Comparison of ENCODE assay signal across 11 cellular contexts in the genomic region with DNA sequence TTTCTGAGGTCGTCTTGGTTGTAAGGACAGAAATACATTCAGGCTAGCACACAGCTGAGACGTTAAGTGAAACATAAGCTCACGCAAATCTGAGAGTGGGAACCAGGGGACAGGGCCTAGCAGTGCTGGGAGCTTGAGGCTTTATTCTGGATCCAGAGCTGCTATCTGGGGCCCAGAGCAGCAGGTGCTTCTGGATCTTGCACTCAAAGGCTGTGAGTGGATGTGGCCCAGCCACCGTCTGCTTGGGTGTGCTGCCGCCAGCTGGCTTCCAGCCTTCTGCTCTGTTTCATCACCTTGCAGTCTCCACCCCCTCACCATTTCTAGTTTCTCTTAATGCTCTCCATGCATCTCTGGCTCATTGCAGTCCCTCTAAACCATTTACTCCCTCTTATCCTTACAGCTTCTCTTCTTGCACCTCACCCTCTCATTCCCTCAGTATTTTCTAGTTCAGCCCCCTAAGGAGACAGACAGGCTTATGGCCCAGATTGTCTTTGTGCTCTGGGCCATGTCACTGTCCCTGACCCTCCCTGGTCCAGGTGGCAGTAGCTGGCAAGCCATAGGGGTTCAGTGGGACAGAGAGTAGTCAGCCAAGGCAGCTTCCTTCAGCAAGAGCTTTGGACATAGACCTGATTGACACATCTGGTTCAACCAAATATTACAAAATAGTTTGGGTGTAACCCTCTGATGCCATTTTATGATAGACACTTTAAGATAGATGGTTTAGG. TPM values are rescaled to one million over a fixed set of nuclear protein-coding genes. Genes with fewer than 3 reads are reported as not detected.
DNase-seq lines count a peak whose midpoint lies in the region; ATAC-seq and TF ChIP-seq lines count a peak whose summit lies in the region.
"Had no signal": no experiment of that assay in that cellular context is flagged by ENCODE, and none has a peak within 500 bp of the region (broad histone marks: within the 10 kb centered on the region; RNA-seq: fewer than 3 reads in every experiment).

No MANE protein-coding gene starts in this region.

- DNase-seq in GM12864 (ENCODE audit: low read depth) (no peak), NCI-H446 treated with DMSO at 0.1 percent for 48 hours (lab: John Stamatoyannopoulos, UW) (peak; percentile 98), endodermal cell (peak; percentile 51), prostate gland (ENCODE audit: low spot score) (peak; percentile 8), GDM1 (lab: John Stamatoyannopoulos, UW) (no peak), suprapubic skin (ENCODE audit: low spot score in 2 of 2) (no peak)
- no peak for DNase-seq in activated CD4-positive, alpha-beta T cell treated with anti-CD3 and anti-CD28 coated beads, Interleukin-2, amount 50 U/mL, for 4 hours
- DNase-seq: right lobe of liver; stimulated activated naive CD8-positive, alpha-beta T cell treated with anti-CD3 and anti-CD28 coated beads, Interleukin-15, amount 100 ng/mL, for 72 hours had no signal

- no peaks in the 10 kb centered on the region for H3K36me3 Mint-ChIP-seq in endodermal cell (ENCODE audit: low read depth)

- peak overlapping the region; percentile 55 for H3K27ac ChIP-seq in endodermal cell (ENCODE audit: low read depth, low read length)
- H3K27ac ChIP-seq in prostate gland = no peak overlapping the region
- no peak overlapping the region for H3K27ac ChIP-seq in suprapubic skin
- H3K27ac ChIP-seq: HL-60, right lobe of liver had no signal

- H3K9ac ChIP-seq in endodermal cell (ENCODE audit: extremely low read depth, low read length, poor library complexity, severe bottlenecking) = no peak overlapping the region

- peak; percentile 7 for TF ChIP-seq CTCF in GM12864 (IDR thresholded peaks at IDR 0.05; ENCODE audit: low read depth, low read length, missing control alignments)
- no peak for TF ChIP-seq CTCF in endodermal cell (conservative IDR thresholded peaks at IDR 0.05)
- no peak for TF ChIP-seq CTCF in prostate gland (IDR thresholded peaks at IDR 0.05)
- TF ChIP-seq CTCF in suprapubic skin (IDR thresholded peaks at IDR 0.05) = no peak

- intact Hi-C loops in prostate gland (cut with DNase I) = no loop called here

- no peak for ATAC-seq in HG02798 (IDR thresholded peaks at IDR 0.05; ENCODE audit: poor library complexity, unreplicated experiment)
- ATAC-seq: stimulated activated naive CD8-positive, alpha-beta T cell treated with anti-CD3 and anti-CD28 coated beads, Interleukin-15, amount 100 ng/mL, for 72 hours had no signal

- no peaks in the 10 kb centered on the region for H3K4me1 ChIP-seq in endodermal cell (ENCODE audit: control insufficient read depth, insufficient read depth, low read length)
- H3K4me1 ChIP-seq in prostate gland (replicated peaks) = no peaks in the 10 kb centered on the region
- H3K4me1 ChIP-seq in suprapubic skin = no peaks in the 10 kb centered on the region
- H3K4me1 ChIP-seq: right lobe of liver had no signal

- no peaks in the 10 kb centered on the region for H3K9me3 Mint-ChIP-seq in endodermal cell
- H3K9me3 Mint-ChIP-seq: stimulated activated naive CD8-positive, alpha-beta T cell treated with anti-CD3 and anti-CD28 coated beads, Interleukin-15, amount 100 ng/mL, for 72 hours had no signal

- TF ChIP-seq POLR2A in prostate gland (IDR thresholded peaks at IDR 0.05) = no peak
- no peak for TF ChIP-seq POLR2A in suprapubic skin (IDR thresholded peaks at IDR 0.05)

- peaks cover 6% of the 10 kb centered on the region for H3K4me1 Mint-ChIP-seq in endodermal cell
- H3K4me1 Mint-ChIP-seq: stimulated activated naive CD8-positive, alpha-beta T cell treated with anti-CD3 and anti-CD28 coated beads, Interleukin-15, amount 100 ng/mL, for 72 hours had no signal

- TF ChIP-seq EP300 in suprapubic skin (IDR thresholded peaks at IDR 0.05) = no peak

- H3K27me3 ChIP-seq in endodermal cell (ENCODE audit: control insufficient read depth, insufficient read depth, low read length, poor library complexity, severe bottlenecking) = no peaks in the 10 kb centered on the region
- H3K27me3 ChIP-seq in prostate gland (replicated peaks; ENCODE audit: insufficient read depth) = no peaks in the 10 kb centered on the region
- H3K27me3 ChIP-seq in suprapubic skin = no peaks in the 10 kb centered on the region
- H3K27me3 ChIP-seq: right lobe of liver had no signal

- no peaks in the 10 kb centered on the region for H3K9me3 ChIP-seq in endodermal cell (ENCODE audit: control insufficient read depth, low read length)
- no peaks in the 10 kb centered on the region for H3K9me3 ChIP-seq in prostate gland
- no peaks in the 10 kb centered on the region for H3K9me3 ChIP-seq in suprapubic skin
- H3K9me3 ChIP-seq: right lobe of liver had no signal

- no peak overlapping the region for H3K4me3 Mint-ChIP-seq in endodermal cell
- H3K4me3 Mint-ChIP-seq: stimulated activated naive CD8-positive, alpha-beta T cell treated with anti-CD3 and anti-CD28 coated beads, Interleukin-15, amount 100 ng/mL, for 72 hours had no signal

- peaks cover 5% of the 10 kb centered on the region for H3K27me3 Mint-ChIP-seq in endodermal cell (ENCODE audit: insufficient read depth)
- H3K27me3 Mint-ChIP-seq: stimulated activated naive CD8-positive, alpha-beta T cell treated with anti-CD3 and anti-CD28 coated beads, Interleukin-15, amount 100 ng/mL, for 72 hours had no signal

- H3K4me3 ChIP-seq in GM12864 (ENCODE audit: low read depth, low read length) = no peak overlapping the region
- no peak overlapping the region for H3K4me3 ChIP-seq in endodermal cell (ENCODE audit: low read length)
- H3K4me3 ChIP-seq in prostate gland = no peak overlapping the region
- no peak overlapping the region for H3K4me3 ChIP-seq in suprapubic skin
- H3K4me3 ChIP-seq: right lobe of liver had no signal

- no peak overlapping the region for H3K27ac Mint-ChIP-seq in endodermal cell
- H3K27ac Mint-ChIP-seq: stimulated activated naive CD8-positive, alpha-beta T cell treated with anti-CD3 and anti-CD28 coated beads, Interleukin-15, amount 100 ng/mL, for 72 hours had no signal

- 89 to 92% methylated on average over 5 of the region's 5 CpGs for WGBS in endodermal cell (ENCODE audit: insufficient coverage in 1 of 2, insufficient read length in 1 of 2), 2 experiments
- WGBS in prostate gland = 52% methylated on average over 5 of the region's 5 CpGs
- WGBS in suprapubic skin = 71% methylated on average over 5 of the region's 5 CpGs

- H3K36me3 ChIP-seq in endodermal cell (ENCODE audit: control insufficient read depth, insufficient read depth, low read length) = no peaks in the 10 kb centered on the region
- no peaks in the 10 kb centered on the region for H3K36me3 ChIP-seq in prostate gland
- no peaks in the 10 kb centered on the region for H3K36me3 ChIP-seq in suprapubic skin
- H3K36me3 ChIP-seq: right lobe of liver had no signal

RNA-seq across cellular contexts. Expression of a gene that starts 53.7 kb away (rescaled TPM):
- total RNA-seq in endodermal cell (1 to 10 TPM; 1.6 to 2.9 TPM), prostate gland (10 to 100 TPM in 1 of 2 donors, 1 to 10 TPM in 1; 3.8 to 39.7 TPM), suprapubic skin (1 to 10 TPM in 3 of 4 donors, under 1 TPM in 1; 0.98 to 3.3 (median 1.9) TPM)
- 80.8 TPM for polyA plus RNA-seq in endodermal cell (2013, experiment 1 of 2)
- 75.8 TPM for polyA plus RNA-seq in endodermal cell (2013, experiment 2 of 2)

Comparison
In these comparisons a context has a peak if more than half of its experiments do, and no peak if none do; other contexts are left out.
1. DNase-seq: peak in NCI-H446 treated with DMSO at 0.1 percent for 48 hours (single experiment), endodermal cell (single experiment) and prostate gland (single experiment); none in GM12864 (single experiment), GDM1 (single experiment), activated CD4-positive, alpha-beta T cell treated with anti-CD3 and anti-CD28 coated beads, Interleukin-2, amount 50 U/mL, for 4 hours (0 of 2) and suprapubic skin (0 of 2).